8 cellular contexts compared by ENCODE assay signal in the genomic region with DNA sequence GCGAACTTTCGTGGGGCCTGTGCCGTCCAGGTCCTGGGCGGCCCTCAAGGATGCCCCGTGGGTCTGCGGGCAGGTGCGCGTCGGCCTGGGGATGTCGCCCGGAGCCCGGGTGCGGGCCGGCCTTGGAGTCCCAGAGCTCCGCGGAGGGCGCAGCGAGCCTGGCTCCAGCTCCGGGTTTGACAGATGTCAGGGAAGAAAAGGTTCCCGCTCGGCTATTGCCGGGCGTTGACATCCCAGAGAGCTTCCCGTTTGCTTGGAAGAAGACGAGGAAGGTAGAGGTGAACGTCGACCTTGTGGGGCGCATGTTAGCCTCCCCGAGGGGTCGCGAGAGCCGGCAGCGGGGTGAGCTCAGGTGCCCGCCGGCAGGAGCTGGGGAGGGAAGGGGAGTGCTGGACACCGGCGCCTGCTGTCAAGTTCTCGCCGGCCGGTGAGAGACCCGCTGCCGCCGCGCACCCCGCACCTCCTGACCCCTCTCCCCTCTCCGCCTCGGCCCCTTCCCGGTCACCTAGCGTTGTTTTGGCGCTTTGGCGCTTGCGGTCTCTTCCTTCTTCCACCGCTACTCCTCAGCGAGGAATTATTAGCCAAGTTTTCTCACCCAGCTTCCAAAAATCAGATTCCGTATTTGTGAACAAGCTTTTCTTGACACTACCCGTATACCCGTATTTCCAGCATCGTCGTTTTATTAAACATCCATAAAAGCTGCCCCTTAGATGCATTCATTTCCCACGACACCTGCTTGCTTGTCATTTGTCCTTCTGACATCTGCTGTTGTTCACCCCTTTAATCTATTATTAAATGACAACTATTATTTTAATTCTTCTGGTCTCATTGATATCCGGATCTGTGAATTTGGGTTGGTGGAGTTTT. TPM values are rescaled to one million over a fixed set of nuclear protein-coding genes. Genes with fewer than 3 reads are reported as not detected.
DNase-seq lines count a peak whose midpoint lies in the region; ATAC-seq, FAIRE-seq and TF ChIP-seq lines count a peak whose summit lies in the region.

No MANE protein-coding gene starts in this region.

- peak overlapping the region; percentile 85 to 95 (median 94) for H3K27ac Mint-ChIP-seq in CD4-positive, alpha-beta memory T cell

- H3K9me3 Mint-ChIP-seq in CD4-positive, alpha-beta memory T cell = peaks cover 0 to 2% (median 0%) of the 10 kb centered on the region in 8 donors

- WGBS in stomach, 5 donors = 5 to 24% (median 9%) methylated on average over 17 to 61 of the region's 61 CpGs

- intact Hi-C loops in CD4-positive, alpha-beta memory T cell (cut with micrococcal nuclease) = loop anchor here (5.0 kb wide), 1 partner anchor 38 kb away; no protein-coding TSS in a partner anchor
- intact Hi-C loops in kidney (cut with DNase I) = no loop called here
- intact Hi-C loops in stomach (cut with DNase I; ENCODE audit: low total_unique reads) = no loop called here

- no peak for TF ChIP-seq POLR2A in stomach (IDR thresholded peaks at IDR 0.05)

- no peak for TF ChIP-seq CTCF in kidney (IDR thresholded peaks at IDR 0.05; ENCODE audit: borderline replicate concordance, extremely low read depth, insufficient read depth)
- no peak for TF ChIP-seq CTCF in stomach (IDR thresholded peaks at IDR 0.05)

- CTCF ChIA-PET in CD4-positive, alpha-beta memory T cell (lab: Charles Lee; ENCODE audit: partially characterized antibody) = interaction anchor here (0.5 to 3.9 kb wide), 10 partner anchors 8 to 1191 kb away, joined by 3 to 25 read pairs (median 4); no protein-coding TSS in a partner anchor

- peak overlapping the region; percentile 80 for H3K27ac ChIP-seq in CD4-positive, alpha-beta memory T cell (ENCODE audit: low read depth, low read length)
- H3K27ac ChIP-seq in angular gyrus (ENCODE audit: low read depth, low read length) (peak overlapping the region; percentile 60), kidney (ENCODE audit: low read depth in 2 of 2, low read length in 2 of 2) (no peak overlapping the region), stomach (peak overlapping the region; percentile 91 to 97 (median 92))

- no peak for DNase-seq in CD4-positive, alpha-beta memory T cell
- peak in 1 of 2 experiments; percentile 13 for DNase-seq in HAP-1 (ENCODE audit: low spot score in 2 of 2)
- DNase-seq in kidney = peak; percentile 76
- DNase-seq in stomach = no peak
- DNase-seq in NCI-H1436 treated with DMSO at 0.1 percent for 48 hours (lab: John Stamatoyannopoulos, UW) = no peak
- DNase-seq in GF-D8 (lab: John Stamatoyannopoulos, UW) = no peak

- in situ Hi-C loops in HAP-1 (cut with MboI; ENCODE audit: low sequenced_read_pairs) = no loop called here

- peak overlapping the region; percentile 88 to 96 (median 92) for H3K4me3 Mint-ChIP-seq in CD4-positive, alpha-beta memory T cell

- no peak for FAIRE-seq in kidney (lab: Jason Lieb, UNC)

- H3K4me3 ChIP-seq in CD4-positive, alpha-beta memory T cell (ENCODE audit: low read length in 2 of 2) = peak overlapping the region; percentile 37 to 78
- H3K4me3 ChIP-seq in HAP-1 (peak overlapping the region; percentile 59), kidney (ENCODE audit: low read length in 2 of 2) (peak overlapping the region; percentile 72 to 75), stomach (peak overlapping the region; percentile 78 to 97 (median 94))

- H3K4me1 Mint-ChIP-seq in CD4-positive, alpha-beta memory T cell = peaks cover 48 to 69% (median 59%) of the 10 kb centered on the region in 4 donors

- peaks cover 59% of the 10 kb centered on the region for H3K4me1 ChIP-seq in CD4-positive, alpha-beta memory T cell (ENCODE audit: insufficient read depth, low read length)
- H3K4me1 ChIP-seq in HAP-1 (no peaks in the 10 kb centered on the region), kidney (ENCODE audit: control insufficient read depth in 1 of 2, insufficient read depth in 1 of 2, low read depth in 1 of 2, low read length in 2 of 2) (no peaks in the 10 kb centered on the region), stomach (peaks cover 0 to 57% (median 37%) of the 10 kb centered on the region in 4 donors)

- peaks cover 0 to 2% of the 10 kb centered on the region in 2 donors for H3K27me3 Mint-ChIP-seq in CD4-positive, alpha-beta memory T cell

- H3K9ac ChIP-seq in kidney (ENCODE audit: low read length in 2 of 2) = peak overlapping the region; percentile 3 to 17

- no peaks in the 10 kb centered on the region for H3K9me3 ChIP-seq in CD4-positive, alpha-beta memory T cell (ENCODE audit: control insufficient read depth in 1 of 2, low read length in 2 of 2)
- H3K9me3 ChIP-seq in HAP-1 (no peaks in the 10 kb centered on the region), kidney (ENCODE audit: control insufficient read depth in 1 of 2, low read length in 2 of 2) (no peaks in the 10 kb centered on the region), stomach (no peaks in the 10 kb centered on the region)

- peaks cover 3 to 21% of the 10 kb centered on the region in 2 donors for H3K36me3 Mint-ChIP-seq in CD4-positive, alpha-beta memory T cell

- POLR2A ChIA-PET in CD4-positive, alpha-beta memory T cell (lab: Charles Lee; ENCODE audit: partially characterized antibody) = interaction anchor here (0.8 to 3.0 kb wide), 14 partner anchors 8 to 913 kb away, joined by 3 to 11 read pairs (median 6); partner anchors contain the start of gene BTBD10

- H3K27me3 ChIP-seq in CD4-positive, alpha-beta memory T cell (ENCODE audit: insufficient read depth, low read length) = no peaks in the 10 kb centered on the region
- H3K27me3 ChIP-seq in HAP-1 (ENCODE audit: low read depth) (peaks cover 30% of the 10 kb centered on the region), stomach (peaks cover 0 to 6% (median 0%) of the 10 kb centered on the region in 3 donors)

- H3K36me3 ChIP-seq in CD4-positive, alpha-beta memory T cell (ENCODE audit: insufficient read depth, low read length) = no peaks in the 10 kb centered on the region
- H3K36me3 ChIP-seq in HAP-1 (replicated peaks) (no peaks in the 10 kb centered on the region), kidney (ENCODE audit: control insufficient read depth in 1 of 2, insufficient read depth in 2 of 2, low read length in 2 of 2) (no peaks in the 10 kb centered on the region), stomach (no peaks in the 10 kb centered on the region)

- no peak for TF ChIP-seq EP300 in stomach (IDR thresholded peaks at IDR 0.05)

- no peak for ATAC-seq in GM18909 (IDR thresholded peaks at IDR 0.05; ENCODE audit: poor library complexity, unreplicated experiment)

RNA-seq across cellular contexts. Expression of gene BMAL1, which starts 1.3 kb away (rescaled TPM):
- total RNA-seq in CD4-positive, alpha-beta memory T cell = 100 to 1,000 TPM; 101 to 112 TPM
- polyA plus RNA-seq in CD4-positive, alpha-beta memory T cell = 10 to 100 TPM; 18.8 to 38.8 TPM
- total RNA-seq in kidney (20.6 TPM), stomach (100 to 1,000 TPM in 1 of 5 donors, 10 to 100 TPM in 3, 1 to 10 TPM in 1; 7.1 to 132 (median 38.0) TPM)
- polyA plus RNA-seq in kidney (ENCODE audit: insufficient read depth, low read depth, low replicate concordance) (9.2 TPM), stomach (10 to 100 TPM in 2 of 3 donors, 1 to 10 TPM in 1; 8.4 to 17.1 (median 13.1) TPM)

Comparison
In these comparisons a context has a peak if more than half of its experiments do, and no peak if none do; other contexts are left out.
1. H3K27ac ChIP-seq: peak in CD4-positive, alpha-beta memory T cell (single experiment), angular gyrus (single experiment) and stomach (5 of 5); none in kidney (0 of 2).
2. Peak in every context shown above with its lines, with median percentiles within 50 percentile points of each other: H3K4me3 ChIP-seq.